In the genomic region with DNA sequence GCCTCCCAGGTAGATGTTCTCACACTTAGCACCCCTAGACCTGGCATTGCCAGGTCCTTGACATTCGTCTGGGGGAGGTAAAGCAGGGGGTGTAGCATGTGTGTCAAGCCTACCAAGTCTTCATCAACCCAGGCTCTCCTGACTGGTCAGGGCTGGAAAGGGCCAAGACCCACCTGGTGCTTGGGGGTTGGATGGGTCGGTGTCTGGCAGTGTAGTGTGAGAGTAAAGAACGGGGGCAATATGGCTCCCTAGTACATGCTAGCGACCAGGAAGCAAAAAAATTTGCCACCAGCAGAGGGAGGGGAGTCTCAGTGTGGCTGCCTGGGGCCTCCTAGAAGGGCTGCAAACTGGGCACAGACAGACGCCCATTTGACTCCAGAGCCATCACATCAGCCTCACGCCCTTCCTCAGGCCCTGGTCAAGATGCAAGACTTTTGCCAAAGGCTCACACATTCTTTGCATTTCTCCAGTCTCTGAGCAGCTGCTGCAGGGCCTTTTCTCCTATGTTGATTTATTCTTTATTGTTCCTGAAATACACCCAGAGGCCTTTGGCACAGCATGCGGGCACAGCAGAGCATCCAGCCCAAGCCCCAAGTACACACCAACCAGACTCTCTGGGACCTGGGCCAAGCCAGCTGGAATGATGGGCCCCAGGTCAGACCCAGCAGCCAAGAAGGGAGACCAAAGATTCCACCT, we compare ENCODE assay signal across 8 cellular contexts. TPM values are rescaled to one million over a fixed set of nuclear protein-coding genes. Genes with fewer than 3 reads are reported as not detected.
DNase-seq lines count a peak whose midpoint lies in the region; ATAC-seq and TF ChIP-seq lines count a peak whose summit lies in the region.

No MANE protein-coding gene starts in this region.

- DNase-seq in CD4-positive, alpha-beta T cell: peak in 4 of 10 experiments; percentile 26 to 50 (median 43)
- DNase-seq in Jurkat, Clone E6-1 (ENCODE audit: low read depth, low spot score): no peak
- DNase-seq in activated naive CD4-positive, alpha-beta T cell treated with anti-CD3 and anti-CD28 coated beads, Interleukin-2, amount 10 ng/mL, durations not matched to agents 7 days and 5 days: peak; percentile 57
- DNase-seq in glomerular visceral epithelial cell (ENCODE audit: extremely low spot score) (peak; percentile 77), retinal pigment epithelial cell (ENCODE audit: low read depth) (no peak), AML-193 (lab: John Stamatoyannopoulos, UW) (no peak), NCI-H2171 (lab: John Stamatoyannopoulos, UW) (no peak)

- H3K27ac ChIP-seq in CD4-positive, alpha-beta T cell (ENCODE audit: low read depth, low read length): peak overlapping the region; percentile 88

- H3K9me3 ChIP-seq in CD4-positive, alpha-beta T cell (ENCODE audit: control insufficient read depth, low read length): no peaks in the 10 kb centered on the region

- ATAC-seq in CD4-positive, alpha-beta T cell (ENCODE audit: poor library complexity): peak; percentile 44
- ATAC-seq in HG03520 (IDR thresholded peaks at IDR 0.05; ENCODE audit: unreplicated experiment): no peak

- intact Hi-C loops in CD4-positive, alpha-beta T cell (cut with DNase I, micrococcal nuclease): loop anchor here (2.0 to 5.0 kb wide), 4 partner anchors 24 to 72 kb away; no protein-coding TSS in a partner anchor

- peak overlapping the region; percentile 99 for H3K27ac Mint-ChIP-seq in CD4-positive, alpha-beta T cell
- peak overlapping the region; percentile 96 for H3K27ac Mint-ChIP-seq in activated naive CD4-positive, alpha-beta T cell treated with anti-CD3 and anti-CD28 coated beads, Interleukin-2, amount 10 ng/mL, durations not matched to agents 7 days and 5 days

- peak overlapping the region; percentile 55 for H3K4me3 ChIP-seq in Jurkat, Clone E6-1 (ENCODE audit: low read length)
- H3K4me3 ChIP-seq in retinal pigment epithelial cell (ENCODE audit: low read length): no peak overlapping the region

- peaks cover 100% of the 10 kb centered on the region for H3K4me1 Mint-ChIP-seq in CD4-positive, alpha-beta T cell (ENCODE audit: low read depth)
- peaks cover 100% of the 10 kb centered on the region for H3K4me1 Mint-ChIP-seq in activated naive CD4-positive, alpha-beta T cell treated with anti-CD3 and anti-CD28 coated beads, Interleukin-2, amount 10 ng/mL, durations not matched to agents 7 days and 5 days

- H3K27me3 Mint-ChIP-seq in CD4-positive, alpha-beta T cell: no peaks in the 10 kb centered on the region
- no peaks in the 10 kb centered on the region for H3K27me3 Mint-ChIP-seq in activated naive CD4-positive, alpha-beta T cell treated with anti-CD3 and anti-CD28 coated beads, Interleukin-2, amount 10 ng/mL, durations not matched to agents 7 days and 5 days

- POLR2A ChIA-PET in CD4-positive, alpha-beta T cell (lab: Charles Lee): interaction anchor here (1.0 to 20.1 kb wide), 5 partner anchors 7 to 99 kb away, joined by 3 to 430 read pairs (median 40); a partner anchor contains a TSS

- peaks cover 4% of the 10 kb centered on the region for H3K36me3 Mint-ChIP-seq in CD4-positive, alpha-beta T cell (ENCODE audit: low read depth)
- H3K36me3 Mint-ChIP-seq in activated naive CD4-positive, alpha-beta T cell treated with anti-CD3 and anti-CD28 coated beads, Interleukin-2, amount 10 ng/mL, durations not matched to agents 7 days and 5 days: peaks cover 33% of the 10 kb centered on the region

- TF ChIP-seq CTCF in CD4-positive, alpha-beta T cell (IDR thresholded peaks at IDR 0.05): no peak
- TF ChIP-seq CTCF in retinal pigment epithelial cell (conservative IDR thresholded peaks at IDR 0.05; ENCODE audit: low read depth, low read length): peak; percentile 50

- H3K27me3 ChIP-seq in CD4-positive, alpha-beta T cell (ENCODE audit: control insufficient read depth, insufficient read depth, low read length): no peaks in the 10 kb centered on the region

- H3K4me3 Mint-ChIP-seq in CD4-positive, alpha-beta T cell: peak overlapping the region; percentile 88
- peak overlapping the region; percentile 90 for H3K4me3 Mint-ChIP-seq in activated naive CD4-positive, alpha-beta T cell treated with anti-CD3 and anti-CD28 coated beads, Interleukin-2, amount 10 ng/mL, durations not matched to agents 7 days and 5 days

- CTCF ChIA-PET in CD4-positive, alpha-beta T cell (lab: Charles Lee): interaction anchor here (0.8 to 6.3 kb wide), 8 partner anchors 9 to 36 kb away, joined by 3 to 31 read pairs (median 6); no protein-coding TSS in a partner anchor
- CTCF ChIA-PET in activated naive CD4-positive, alpha-beta T cell treated with anti-CD3 and anti-CD28 coated beads, Interleukin-2, amount 10 ng/mL, durations not matched to agents 7 days and 5 days (lab: Charles Lee): interaction anchor here (0.6 to 7.9 kb wide), 6 partner anchors 8 to 72 kb away, joined by 4 to 136 read pairs (median 14); a partner anchor contains a TSS

- H3K9me3 Mint-ChIP-seq in CD4-positive, alpha-beta T cell: no peaks in the 10 kb centered on the region
- H3K9me3 Mint-ChIP-seq in activated naive CD4-positive, alpha-beta T cell treated with anti-CD3 and anti-CD28 coated beads, Interleukin-2, amount 10 ng/mL, durations not matched to agents 7 days and 5 days: no peaks in the 10 kb centered on the region

RNA-seq across cellular contexts. Expression of a gene that starts 38.3 kb away (rescaled TPM):
- total RNA-seq in CD4-positive, alpha-beta T cell: 10 to 100 TPM; 52.6 to 55.9 TPM
- polyA plus RNA-seq in Jurkat, Clone E6-1 (2012; ENCODE audit: insufficient read depth, insufficient read length): 21.7 TPM

Comparison
In these comparisons a context has a peak if more than half of its experiments do, and no peak if none do; other contexts are left out.
1. DNase-seq: peak in activated naive CD4-positive, alpha-beta T cell treated with anti-CD3 and anti-CD28 coated beads, Interleukin-2, amount 10 ng/mL, durations not matched to agents 7 days and 5 days (single experiment) and glomerular visceral epithelial cell (single experiment); none in Jurkat, Clone E6-1 (single experiment), retinal pigment epithelial cell (single experiment), AML-193 (0 of 2) and NCI-H2171 (single experiment).